In the genomic region with DNA sequence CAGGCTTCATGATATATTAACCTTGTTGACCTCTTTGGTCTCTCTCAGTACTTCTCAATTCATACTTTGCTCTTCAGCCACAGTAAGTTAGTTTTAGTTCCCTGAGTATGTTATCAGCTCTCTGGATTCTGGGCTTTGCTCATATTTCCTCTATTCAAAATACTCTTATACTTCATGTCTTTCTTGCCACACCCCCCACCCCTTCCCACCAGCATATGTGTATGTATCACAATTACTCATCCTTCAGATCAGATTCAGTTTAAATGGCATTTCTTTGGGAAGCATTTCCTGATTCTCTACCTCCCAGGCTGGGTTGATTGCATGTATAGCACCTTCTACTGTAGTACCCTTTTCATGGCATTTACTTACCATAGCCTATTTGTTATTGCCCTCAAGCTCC, we compare ENCODE assay signal across 15 cellular contexts. TPM values are rescaled to one million over a fixed set of nuclear protein-coding genes. Genes with fewer than 3 reads are reported as not detected.
DNase-seq lines count a peak whose midpoint lies in the region; ATAC-seq, FAIRE-seq and TF ChIP-seq lines count a peak whose summit lies in the region.
"Had no signal": no experiment of that assay in that cellular context is flagged by ENCODE, and none has a peak within 500 bp of the region (broad histone marks: within the 10 kb centered on the region; RNA-seq: fewer than 3 reads in every experiment).

No MANE protein-coding gene starts in this region.

- no peak for DNase-seq in H54 (ENCODE audit: insufficient read length, low spot score)
- DNase-seq in RWPE2 (ENCODE audit: low spot score), result no peak
- peak; percentile 83 for DNase-seq in brain microvascular endothelial cell
- peak; percentile 46 for DNase-seq in osteoblast (ENCODE audit: insufficient read length, low spot score, missing footprints)
- no peak for DNase-seq in uterus
- DNase-seq in Calu3, result no peak
- no peak for DNase-seq in NCI-H2227 treated with DMSO at 0.1 percent for 48 hours (lab: John Stamatoyannopoulos, UW)
- DNase-seq: activated effector memory CD4-positive, alpha-beta T cell treated with anti-CD3 and anti-CD28 coated beads, Interleukin-2, amount 50 U/mL, for 16 hours; islet precursor cell; NCI-H187; NCI-H774; retina; SHP77 had no signal

- H3K4me1 Mint-ChIP-seq in Calu3 (ENCODE audit: low read depth, unreplicated experiment), result no peaks in the 10 kb centered on the region
- H3K4me1 Mint-ChIP-seq: CD14-positive monocyte had no signal

- 0 out of 3 replicates have a peak, but pooled peaks have one; percentile 35 for ATAC-seq in RWPE2 (ENCODE audit: low read depth)

- no peak overlapping the region for H3K4me2 ChIP-seq in osteoblast (ENCODE audit: insufficient read depth, low read length)

- H3K4me3 Mint-ChIP-seq in Calu3 (ENCODE audit: low read depth, unreplicated experiment), result no peak overlapping the region
- H3K4me3 Mint-ChIP-seq: CD14-positive monocyte had no signal

- no peaks in the 10 kb centered on the region for H4K20me1 ChIP-seq in osteoblast (ENCODE audit: insufficient read depth, low read length)

- H3K36me3 ChIP-seq in RWPE2 (ENCODE audit: low read depth) (peaks cover 81% of the 10 kb centered on the region), brain microvascular endothelial cell (replicated peaks) (peaks cover 13% of the 10 kb centered on the region), osteoblast (ENCODE audit: insufficient read depth, low read length) (peaks cover 31% of the 10 kb centered on the region), uterus (no peaks in the 10 kb centered on the region)

- TF ChIP-seq POLR2A in H54 (IDR thresholded peaks at IDR 0.05; ENCODE audit: low read depth, low read length), result no peak
- TF ChIP-seq POLR2A in uterus (IDR thresholded peaks at IDR 0.05), result no peak

- no peaks in the 10 kb centered on the region for H3K27me3 Mint-ChIP-seq in Calu3 (ENCODE audit: unreplicated experiment)

- peaks cover 18% of the 10 kb centered on the region for H3K36me3 Mint-ChIP-seq in Calu3 (ENCODE audit: insufficient read depth, unreplicated experiment)

- BruUV-seq in Calu3 (replicated peaks; lab: Mats Ljungman, UMichigan), result no TSS peak

- H3K4me3 ChIP-seq in RWPE2 (ENCODE audit: severe bottlenecking) (no peak overlapping the region), brain microvascular endothelial cell (ENCODE audit: low read depth, low read length) (no peak overlapping the region), osteoblast (ENCODE audit: insufficient read depth, low read length) (no peak overlapping the region), uterus (no peak overlapping the region)

- H3K9me3 ChIP-seq in RWPE2 (ENCODE audit: severe bottlenecking) (no peaks in the 10 kb centered on the region), osteoblast (ENCODE audit: low read depth, low read length) (no peaks in the 10 kb centered on the region), uterus (no peaks in the 10 kb centered on the region)

- CTCF ChIA-PET in Calu3 (lab: Charles Lee), result no interaction called here

- intact Hi-C loops in uterus (cut with DNase I; ENCODE audit: low total_unique reads), result no loop called here
- intact Hi-C loops in Calu3 (cut with micrococcal nuclease; ENCODE audit: unreplicated experiment), result loop anchor here (5.0 to 10.0 kb wide), 2 partner anchors 101 to 433 kb away; a partner anchor contains a TSS

- H2AFZ ChIP-seq in osteoblast (ENCODE audit: low read length), result no peak overlapping the region

- H3K27me3 ChIP-seq in RWPE2 (ENCODE audit: insufficient read depth, poor library complexity, severe bottlenecking) (no peaks in the 10 kb centered on the region), brain microvascular endothelial cell (replicated peaks) (no peaks in the 10 kb centered on the region), osteoblast (ENCODE audit: insufficient read depth, low read length) (no peaks in the 10 kb centered on the region), uterus (no peaks in the 10 kb centered on the region)

- H3K79me2 ChIP-seq in osteoblast (ENCODE audit: insufficient read depth, low read length), result peaks cover 3% of the 10 kb centered on the region

- no peaks in the 10 kb centered on the region for H3K9me3 Mint-ChIP-seq in Calu3 (ENCODE audit: low read depth, unreplicated experiment)
- H3K9me3 Mint-ChIP-seq: CD14-positive monocyte had no signal

- H3K27ac ChIP-seq in RWPE2 (ENCODE audit: poor library complexity, severe bottlenecking), result no peak overlapping the region
- peak overlapping the region; percentile 17 for H3K27ac ChIP-seq in brain microvascular endothelial cell
- no peak overlapping the region for H3K27ac ChIP-seq in osteoblast (ENCODE audit: low read depth, low read length)
- no peak overlapping the region for H3K27ac ChIP-seq in uterus
- H3K27ac ChIP-seq: VCaP had no signal

- TF ChIP-seq CTCF in RWPE2 (IDR thresholded peaks at IDR 0.05; ENCODE audit: poor library complexity, severe bottlenecking) (no peak), brain microvascular endothelial cell (IDR thresholded peaks at IDR 0.05; ENCODE audit: low read depth, low read length, missing control alignments) (no peak), osteoblast (IDR thresholded peaks at IDR 0.05; ENCODE audit: extremely low read depth, low read depth, low read length) (no peak), uterus (IDR thresholded peaks at IDR 0.05) (no peak), Calu3 (IDR thresholded peaks at IDR 0.05; ENCODE audit: unreplicated experiment) (no peak)

- no peak overlapping the region for H3K27ac Mint-ChIP-seq in Calu3 (ENCODE audit: unreplicated experiment)

- FAIRE-seq in H54 (lab: Jason Lieb, UNC), result peak; percentile 50

- in situ Hi-C loops in brain microvascular endothelial cell (cut with HindIII; ENCODE audit: low pct_ligation_motif_present, low sequenced_read_pairs), result loop anchor here (25.0 kb wide), 1 partner anchor 363 kb away; no protein-coding TSS in a partner anchor

- H3K4me1 ChIP-seq in RWPE2 (ENCODE audit: insufficient read depth, poor library complexity, severe bottlenecking) (no peaks in the 10 kb centered on the region), osteoblast (ENCODE audit: insufficient read depth, low read length) (peaks cover 2% of the 10 kb centered on the region), uterus (no peaks in the 10 kb centered on the region)

RNA-seq across cellular contexts. Expression of a gene that starts 28.3 kb away (rescaled TPM):
- 69.8 and 86.3 TPM in 2 replicates for total RNA-seq in osteoblast
- total RNA-seq in uterus, result 10 to 100 TPM; 15.1 to 53.0 (median 22.8) TPM
- total RNA-seq in Calu3 (2022), result 38.2 and 39.4 TPM in 2 replicates

RNA-seq across cellular contexts. Expression of a gene that starts 29.6 kb away (rescaled TPM):
- total RNA-seq in osteoblast (36.2 and 42.1 TPM in 2 replicates), uterus (10 to 100 TPM in 3 of 4 donors, 1 to 10 TPM in 1; 6.4 to 63.3 (median 18.9) TPM), Calu3 (2022) (11.4 and 13.8 TPM in 2 replicates)

Comparison
In these comparisons a context has a peak if more than half of its experiments do, and no peak if none do; other contexts are left out.
1. DNase-seq: peak in brain microvascular endothelial cell (single experiment) and osteoblast (single experiment); none in H54 (single experiment), RWPE2 (single experiment), uterus (0 of 2), Calu3 (single experiment) and NCI-H2227 treated with DMSO at 0.1 percent for 48 hours (single experiment).